In the genomic region with DNA sequence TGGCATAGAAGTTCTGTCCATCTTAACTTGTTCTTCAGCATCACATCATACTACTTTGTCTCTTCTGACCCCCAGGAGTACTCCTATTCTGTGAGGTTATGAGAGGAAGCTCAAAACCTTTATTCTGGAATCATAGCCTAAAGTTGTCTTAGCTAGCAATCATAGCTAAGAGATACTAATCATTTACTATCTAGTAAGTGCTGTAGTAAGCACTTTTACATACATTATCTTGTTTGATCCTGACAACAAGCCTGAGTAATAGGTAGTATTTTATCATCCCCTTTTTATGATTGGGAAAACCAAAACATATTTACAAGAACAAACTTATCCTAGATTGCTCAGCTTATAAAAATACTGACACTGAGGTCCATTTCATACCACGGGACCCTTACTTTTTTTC, we compare ENCODE assay signal across 8 cellular contexts. TPM values are rescaled to one million over a fixed set of nuclear protein-coding genes. Genes with fewer than 3 reads are reported as not detected.
"Had no signal": no experiment of that assay in that cellular context is flagged by ENCODE, and none has a peak within 500 bp of the region (broad histone marks: within the 10 kb centered on the region; RNA-seq: fewer than 3 reads in every experiment).

No MANE protein-coding gene starts in this region.

- H3K4me2 ChIP-seq: KMS-11 had no signal

- H3K27ac ChIP-seq: GM23248, KMS-11 had no signal

- H3K9ac ChIP-seq: GM23248, KMS-11 had no signal

- H2AFZ ChIP-seq: GM23248 had no signal

- DNase-seq: GM23248, GOT3, H7, HCEC 1CT, KBM-7 had no signal

- H3K4me3 ChIP-seq: GM23248 had no signal

- FAIRE-seq: HTR-8/SVneo had no signal

RNA-seq across cellular contexts. Expression of a gene that starts 14.3 kb away (rescaled TPM):
- total RNA-seq: GM23248, HT-29 had no signal
- polyA plus RNA-seq: GM23248 had no signal
